Comparison of ENCODE assay signal across 25 cellular contexts in the genomic region with DNA sequence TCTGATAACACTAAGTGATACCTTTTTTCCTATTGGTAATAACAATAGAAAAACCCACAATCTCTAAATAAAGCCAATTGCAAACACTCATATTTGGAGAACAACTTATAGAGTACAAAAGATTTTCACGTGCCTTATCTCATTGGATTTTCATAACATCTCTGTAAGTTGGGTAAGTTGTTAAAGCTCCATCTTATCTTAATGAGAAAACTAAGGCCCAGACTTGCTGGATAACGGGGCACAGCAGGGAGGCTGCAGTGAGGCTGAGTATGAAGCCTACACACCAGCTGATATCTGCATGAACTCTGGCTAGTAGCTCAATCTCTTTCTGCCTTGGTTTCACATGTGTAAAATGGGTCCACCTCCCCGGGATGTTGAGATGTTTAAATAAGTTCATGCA. TPM values are rescaled to one million over a fixed set of nuclear protein-coding genes. Genes with fewer than 3 reads are reported as not detected.
A peak's percentile ranks its signal among the peaks of the same experiment; 100 is the strongest.
DNase-seq lines count a peak whose midpoint lies in the region; ATAC-seq and TF ChIP-seq lines count a peak whose summit lies in the region.
"Had no signal": no experiment of that assay in that cellular context is flagged by ENCODE, and none has a peak within 500 bp of the region (broad histone marks: within the 10 kb centered on the region; RNA-seq: fewer than 3 reads in every experiment).

No MANE protein-coding gene starts in this region.

- TF ChIP-seq CTCF in endodermal cell (conservative IDR thresholded peaks at IDR 0.05), result no peak
- no peak for TF ChIP-seq CTCF in neural progenitor cell (IDR thresholded peaks at IDR 0.05)

- no peak overlapping the region for H3K4me2 ChIP-seq in neural progenitor cell
- H3K4me2 ChIP-seq: A549; BLaER1 treated with 17β-estradiol and CSF1 and Interleukin-3, amounts not matched to agents 10 nM and 100 nM had no signal

- H3F3A ChIP-seq in neural progenitor cell (ENCODE audit: low read depth), result no peaks in the 10 kb centered on the region

- H3K36me3 Mint-ChIP-seq in endodermal cell (ENCODE audit: low read depth) (peaks cover 3% of the 10 kb centered on the region), neural progenitor cell (no peaks in the 10 kb centered on the region)
- H3K36me3 Mint-ChIP-seq: CD8-positive, alpha-beta T cell had no signal

- H3K27me3 Mint-ChIP-seq in endodermal cell (ENCODE audit: insufficient read depth) (no peaks in the 10 kb centered on the region), neural progenitor cell (ENCODE audit: insufficient read depth, low read depth) (no peaks in the 10 kb centered on the region)

- CTCF ChIA-PET in HEK293T (lab: Yijun Ruan, JAX), result interaction anchor here (0.7 to 1.1 kb wide), 4 partner anchors 70 to 193 kb away, joined by 3 to 7 read pairs (median 4); no protein-coding TSS in a partner anchor

- H3K79me2 ChIP-seq in neural progenitor cell (ENCODE audit: low read depth), result no peaks in the 10 kb centered on the region

- no peak overlapping the region for H3K4me3 Mint-ChIP-seq in endodermal cell
- H3K4me3 Mint-ChIP-seq in neural progenitor cell, result no peak overlapping the region
- H3K4me3 Mint-ChIP-seq: B cell; CD4-positive, alpha-beta T cell; CD8-positive, alpha-beta T cell had no signal

- H3K36me3 ChIP-seq in endodermal cell (ENCODE audit: control insufficient read depth, insufficient read depth, low read length) (no peaks in the 10 kb centered on the region), neural progenitor cell (no peaks in the 10 kb centered on the region)
- H3K36me3 ChIP-seq: BLaER1 treated with 17β-estradiol and CSF1 and Interleukin-3, amounts not matched to agents 10 nM and 100 nM had no signal

- H3K27ac ChIP-seq in endodermal cell (ENCODE audit: low read depth, low read length) (no peak overlapping the region), neural progenitor cell (no peak overlapping the region)
- H3K27ac ChIP-seq: 22Rv1; A549; BLaER1 treated with 17β-estradiol and CSF1 and Interleukin-3, amounts not matched to agents 10 nM and 100 nM; C4-2B had no signal

- H3K4me1 ChIP-seq in endodermal cell (ENCODE audit: control insufficient read depth, insufficient read depth, low read length) (peaks cover 11% of the 10 kb centered on the region), neural progenitor cell (peaks cover 16% of the 10 kb centered on the region)
- H3K4me1 ChIP-seq: A549 had no signal

- WGBS in endodermal cell (ENCODE audit: insufficient coverage in 1 of 2, insufficient read length in 1 of 2), 2 experiments, result 68% methylated on average over 2 to 3 of the region's 3 CpGs

- H3K4me3 ChIP-seq in endodermal cell (ENCODE audit: low read length) (no peak overlapping the region), neural progenitor cell (no peak overlapping the region)
- H3K4me3 ChIP-seq: A549; BLaER1 treated with 17β-estradiol and CSF1 and Interleukin-3, amounts not matched to agents 10 nM and 100 nM; GM12878 had no signal

- H3K4me1 Mint-ChIP-seq in endodermal cell (peaks cover 68% of the 10 kb centered on the region), neural progenitor cell (peaks cover 11% of the 10 kb centered on the region)
- H3K4me1 Mint-ChIP-seq: B cell had no signal

- POLR2A ChIA-PET in HEK293T (lab: Yijun Ruan, JAX), result no interaction called here

- no peaks in the 10 kb centered on the region for H3K9me3 ChIP-seq in endodermal cell (ENCODE audit: control insufficient read depth, low read length)
- H3K9me3 ChIP-seq in neural progenitor cell (ENCODE audit: low read depth), result no peaks in the 10 kb centered on the region
- H3K9me3 ChIP-seq: A549; BLaER1 treated with 17β-estradiol and CSF1 and Interleukin-3, amounts not matched to agents 10 nM and 100 nM; Caco-2 had no signal

- H3K9me3 Mint-ChIP-seq in endodermal cell (no peaks in the 10 kb centered on the region), neural progenitor cell (no peaks in the 10 kb centered on the region)
- H3K9me3 Mint-ChIP-seq: CD4-positive, alpha-beta T cell; CD8-positive, alpha-beta T cell had no signal

- H3K27me3 ChIP-seq in endodermal cell (ENCODE audit: control insufficient read depth, insufficient read depth, low read length, poor library complexity, severe bottlenecking), result no peaks in the 10 kb centered on the region
- no peaks in the 10 kb centered on the region for H3K27me3 ChIP-seq in neural progenitor cell

- no peaks in the 10 kb centered on the region for H4K20me1 ChIP-seq in neural progenitor cell (ENCODE audit: low read depth)
- H4K20me1 ChIP-seq: BLaER1 treated with 17β-estradiol and CSF1 and Interleukin-3, amounts not matched to agents 10 nM and 100 nM had no signal

- DNase-seq in DMS 273 (lab: John Stamatoyannopoulos, UW; ENCODE audit: unreplicated experiment) (peak; percentile 65), DMS 273 treated with DMSO at 0.1 percent for 48 hours (lab: John Stamatoyannopoulos, UW) (no peak), HEK293T (ENCODE audit: extremely low spot score) (peak; percentile 6), endodermal cell (peak; percentile 59), neural progenitor cell (ENCODE audit: low spot score) (no peak)
- DNase-seq in activated CD4-positive, CD25-positive, alpha-beta regulatory T cell treated with anti-CD3 and anti-CD28 coated beads, Interleukin-2, amount 50 U/mL, for 72 hours, result no peak
- DNase-seq: AML-193; Caco-2; CD4-positive, alpha-beta T cell; CD8-positive, alpha-beta T cell; DMS153; DMS53; DMS79; DND-41; EL; GDM1 had no signal

- ATAC-seq in HG02938 (IDR thresholded peaks at IDR 0.05; ENCODE audit: unreplicated experiment), result no peak
- ATAC-seq: A549; CD8-positive, alpha-beta T cell; GM12878 had no signal

- H3K9ac ChIP-seq in endodermal cell (ENCODE audit: extremely low read depth, low read length, poor library complexity, severe bottlenecking) (no peak overlapping the region), neural progenitor cell (no peak overlapping the region)
- H3K9ac ChIP-seq: BLaER1 treated with 17β-estradiol and CSF1 and Interleukin-3, amounts not matched to agents 10 nM and 100 nM had no signal

- H3K27ac Mint-ChIP-seq in endodermal cell (no peak overlapping the region), neural progenitor cell (no peak overlapping the region)
- H3K27ac Mint-ChIP-seq: B cell; CD4-positive, alpha-beta T cell; CD8-positive, alpha-beta T cell had no signal

- H2AFZ ChIP-seq in neural progenitor cell (replicated peaks), result no peak overlapping the region

TF ChIP-seq in HEK293T, 16 proteins besides CTCF, POLR2A, EP300 and RAD21:
- TF ChIP-seq ARNT (IDR thresholded peaks at IDR 0.05) (no peak), ELF4 (IDR thresholded peaks at IDR 0.05) (no peak), HDGF (IDR thresholded peaks at IDR 0.05; ENCODE audit: borderline replicate concordance) (no peak), NFRKB (IDR thresholded peaks at IDR 0.05) (no peak), SUZ12 (IDR thresholded peaks at IDR 0.05) (no peak), TARDBP (IDR thresholded peaks at IDR 0.05) (no peak), CTBP1 (IDR thresholded peaks at IDR 0.05; ENCODE audit: borderline replicate concordance) (no peak), L3MBTL2 (conservative IDR thresholded peaks at IDR 0.05) (no peak), SP1 (IDR thresholded peaks at IDR 0.05) (no peak), FOXM1 (IDR thresholded peaks at IDR 0.05; ENCODE audit: borderline replicate concordance) (no peak), ZNF384 (IDR thresholded peaks at IDR 0.05) (no peak), BHLHE40 (IDR thresholded peaks at IDR 0.05; ENCODE audit: borderline replicate concordance) (no peak), LEF1 (IDR thresholded peaks at IDR 0.05; ENCODE audit: borderline replicate concordance) (no peak), FOXA1 (IDR thresholded peaks at IDR 0.05) (no peak)
- TF ChIP-seq, protein P1, sequence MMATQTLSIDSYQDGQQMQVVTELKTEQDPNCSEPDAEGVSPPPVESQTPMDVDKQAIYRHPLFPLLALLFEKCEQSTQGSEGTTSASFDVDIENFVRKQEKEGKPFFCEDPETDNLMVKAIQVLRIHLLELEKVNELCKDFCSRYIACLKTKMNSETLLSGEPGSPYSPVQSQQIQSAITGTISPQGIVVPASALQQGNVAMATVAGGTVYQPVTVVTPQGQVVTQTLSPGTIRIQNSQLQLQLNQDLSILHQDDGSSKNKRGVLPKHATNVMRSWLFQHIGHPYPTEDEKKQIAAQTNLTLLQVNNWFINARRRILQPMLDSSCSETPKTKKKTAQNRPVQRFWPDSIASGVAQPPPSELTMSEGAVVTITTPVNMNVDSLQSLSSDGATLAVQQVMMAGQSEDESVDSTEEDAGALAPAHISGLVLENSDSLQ (IDR thresholded peaks at IDR 0.05), result no peak

RNA-seq across cellular contexts. Expression of a gene that starts 26.8 kb away (rescaled TPM):
- total RNA-seq in endodermal cell (10 to 100 TPM; 32.4 to 53.3 TPM), neural progenitor cell (ENCODE audit: low replicate concordance) (40.5 and 56.6 TPM in 2 replicates)
- polyA plus RNA-seq in endodermal cell (2013, experiment 1 of 2), result 21.3 TPM
- polyA plus RNA-seq in endodermal cell (2013, experiment 2 of 2), result 20.9 TPM
- total RNA-seq: B cell, G401 had no signal
- polyA plus RNA-seq: BJ, GM12878 had no signal

Comparison
In these comparisons a context has a peak if more than half of its experiments do, and no peak if none do; other contexts are left out.
1. DNase-seq: peak in DMS 273 (single experiment), HEK293T (single experiment) and endodermal cell (single experiment); none in DMS 273 treated with DMSO at 0.1 percent for 48 hours (single experiment), activated CD4-positive, CD25-positive, alpha-beta regulatory T cell treated with anti-CD3 and anti-CD28 coated beads, Interleukin-2, amount 50 U/mL, for 72 hours (single experiment) and neural progenitor cell (single experiment).